21 cellular contexts compared by ENCODE assay signal in genomic region chr2:210268281-210268680, GRCh38. TPM values are rescaled to one million over a fixed set of nuclear protein-coding genes. Genes with fewer than 3 reads are reported as not detected.
DNase-seq lines count a peak whose midpoint lies in the region; ATAC-seq and TF ChIP-seq lines count a peak whose summit lies in the region.
"Had no signal": no experiment of that assay in that cellular context is flagged by ENCODE, and none has a peak within 500 bp of the region (broad histone marks: within the 10 kb centered on the region; RNA-seq: fewer than 3 reads in every experiment).

No MANE protein-coding gene starts in this region.

- no peak overlapping the region for H3K27ac ChIP-seq in neural cell (ENCODE audit: low read length)
- H3K27ac ChIP-seq: A549 had no signal

- no peaks in the 10 kb centered on the region for H3K9me3 ChIP-seq in neural cell (ENCODE audit: low read length)
- H3K9me3 ChIP-seq: A549 had no signal

- DNase-seq in AG08396 (ENCODE audit: low spot score) (no peak), NK-92 (lab: John Stamatoyannopoulos, UW; ENCODE audit: unreplicated experiment) (no peak)
- DNase-seq: 8988T; ACHN; C1 segment of cervical spinal cord; Calu3; CD4-positive, alpha-beta memory T cell; COR-L47; DMS53; DMS79 treated with DMSO at 0.1 percent for 48 hours; GF-D8; H9 had no signal

- no peaks in the 10 kb centered on the region for H3K9me2 ChIP-seq in neural cell (ENCODE audit: insufficient read depth, low read length)

- no peaks in the 10 kb centered on the region for H3K36me3 ChIP-seq in neural cell (ENCODE audit: insufficient read depth, low read length)

- no peak for TF ChIP-seq CTCF in neural cell (IDR thresholded peaks at IDR 0.05; ENCODE audit: poor library complexity, severe bottlenecking)

- no peak overlapping the region for H3K4me3 ChIP-seq in neural cell (ENCODE audit: low read length)
- H3K4me3 ChIP-seq: A549, GM23338 had no signal

- no peak overlapping the region for H3K9ac ChIP-seq in neural cell (ENCODE audit: low read length)

- H2AFZ ChIP-seq in neural cell (ENCODE audit: low read depth, low read length) = no peak overlapping the region
- H2AFZ ChIP-seq: GM23338 had no signal

- no peak for TF ChIP-seq RAD21 in neural cell (conservative IDR thresholded peaks at IDR 0.05)

- no peaks in the 10 kb centered on the region for H3K79me2 ChIP-seq in neural cell (replicated peaks; ENCODE audit: insufficient read depth, low read length)

- TF ChIP-seq EP300 in neural cell (conservative IDR thresholded peaks at IDR 0.05; ENCODE audit: poor library complexity, severe bottlenecking) = peak; percentile 32

- peak; percentile 48 for ATAC-seq in GM18870 (IDR thresholded peaks at IDR 0.05; ENCODE audit: unreplicated experiment)
- peak; percentile 34 for ATAC-seq in GM19463 (IDR thresholded peaks at IDR 0.05; ENCODE audit: unreplicated experiment)
- peak; percentile 43 for ATAC-seq in HG03354 (IDR thresholded peaks at IDR 0.05; ENCODE audit: poor library complexity, severe bottlenecking, unreplicated experiment)
- ATAC-seq in GM21619 (IDR thresholded peaks at IDR 0.05; ENCODE audit: unreplicated experiment) = no peak
- ATAC-seq: A549, GM23338, HCT116 had no signal

- H3K27me3 ChIP-seq in neural cell (ENCODE audit: insufficient read depth, low read depth, low read length) = no peaks in the 10 kb centered on the region

- H3K4me2 ChIP-seq in neural cell (ENCODE audit: low read length) = no peak overlapping the region
- H3K4me2 ChIP-seq: A549, GM23338 had no signal

- H4K20me1 ChIP-seq in neural cell (ENCODE audit: insufficient read depth) = no peaks in the 10 kb centered on the region

- H3F3A ChIP-seq in neural cell (ENCODE audit: insufficient read depth, low read length, poor library complexity, severe bottlenecking) = no peaks in the 10 kb centered on the region

TF ChIP-seq in neural cell, 6 proteins besides CTCF, POLR2A, EP300 and RAD21:
- TF ChIP-seq EZH2 (IDR thresholded peaks at IDR 0.05; ENCODE audit: borderline replicate concordance, insufficient read depth, low read length, poor library complexity, severe bottlenecking) (no peak), SMC3 (conservative IDR thresholded peaks at IDR 0.05; ENCODE audit: poor library complexity) (no peak)

RNA-seq across cellular contexts. Expression of gene ACADL, which starts 43.0 kb away (rescaled TPM):
- polyA plus RNA-seq in neural cell = 0.14 TPM in 1 of 2 replicates, not detected in the other
- polyA minus RNA-seq in neural cell = not detected in 2 replicates
- polyA plus RNA-seq: BJ; CD4-positive, alpha-beta memory T cell had no signal

RNA-seq across cellular contexts. Expression of gene MYL1, which starts 46.7 kb away (rescaled TPM):
- not detected in 2 replicates for polyA plus RNA-seq in neural cell
- polyA minus RNA-seq in neural cell = not detected in 2 replicates
- polyA plus RNA-seq: A549; BJ; CD4-positive, alpha-beta memory T cell; GM23338 had no signal
